ENCODE assay signal across 13 cellular contexts in genomic region chr2:183868707-183869106, GRCh38.
A peak's percentile ranks its signal among the peaks of the same experiment; 100 is the strongest.
DNase-seq lines count a peak whose midpoint lies in the region; ATAC-seq, FAIRE-seq and TF ChIP-seq lines count a peak whose summit lies in the region.
"Had no signal": no experiment of that assay in that cellular context is flagged by ENCODE, and none has a peak within 500 bp of the region (broad histone marks: within the 10 kb centered on the region; RNA-seq: fewer than 3 reads in every experiment).

No MANE protein-coding gene starts in this region.

- H3K79me2 ChIP-seq in astrocyte (ENCODE audit: insufficient read depth, low read length), result no peaks in the 10 kb centered on the region

- H3K9ac ChIP-seq in astrocyte (ENCODE audit: low read length), result no peak overlapping the region

- H3K4me3 ChIP-seq in astrocyte (ENCODE audit: insufficient read depth, low read depth, low read length), result no peak overlapping the region
- H3K4me3 ChIP-seq: gastroesophageal sphincter, SJCRH30 had no signal

- H3K4me1 Mint-ChIP-seq in astrocyte (ENCODE audit: low read depth, unreplicated experiment), result no peaks in the 10 kb centered on the region
- H3K4me1 Mint-ChIP-seq: activated B cell treated with CpG ODN at 0.5 μM for 24 hours had no signal

- H3K27me3 ChIP-seq in astrocyte (ENCODE audit: insufficient read depth, low read length), result no peaks in the 10 kb centered on the region
- H3K27me3 ChIP-seq: gastroesophageal sphincter, SJCRH30 had no signal

- DNase-seq in astrocyte (ENCODE audit: low read depth) (peak; percentile 42), non-pigmented ciliary epithelial cell (ENCODE audit: low read depth) (peak; percentile 36), caudate nucleus (lab: John Stamatoyannopoulos, UW) (no peak), NCI-H1105 treated with DMSO at 0.1 percent for 48 hours (lab: John Stamatoyannopoulos, UW) (no peak), H4 (ENCODE audit: low spot score) (no peak), NCI-H2107 (lab: John Stamatoyannopoulos, UW) (no peak)
- DNase-seq: activated B cell treated with CpG ODN at 0.5 μM for 24 hours, NCI-H82 had no signal

- H3K4me3 Mint-ChIP-seq in astrocyte (ENCODE audit: unreplicated experiment), result no peak overlapping the region
- H3K4me3 Mint-ChIP-seq: activated B cell treated with CpG ODN at 0.5 μM for 24 hours had no signal

- no peaks in the 10 kb centered on the region for H3K9me3 Mint-ChIP-seq in astrocyte (ENCODE audit: unreplicated experiment)
- H3K9me3 Mint-ChIP-seq: activated B cell treated with CpG ODN at 0.5 μM for 24 hours had no signal

- no peaks in the 10 kb centered on the region for H3K9me3 ChIP-seq in astrocyte (ENCODE audit: insufficient read depth, low read depth, low read length)
- H3K9me3 ChIP-seq: gastroesophageal sphincter, SJCRH30 had no signal

- ATAC-seq in GM18909 (IDR thresholded peaks at IDR 0.05; ENCODE audit: poor library complexity, unreplicated experiment) (peak; percentile 71), HG03520 (IDR thresholded peaks at IDR 0.05; ENCODE audit: unreplicated experiment) (peak; percentile 66)
- ATAC-seq: gastroesophageal sphincter had no signal

- FAIRE-seq in astrocyte (lab: Jason Lieb, UNC), result no peak
- FAIRE-seq: G401.6 had no signal

- H3K36me3 ChIP-seq in astrocyte (ENCODE audit: insufficient read depth, low read length), result no peaks in the 10 kb centered on the region
- H3K36me3 ChIP-seq: gastroesophageal sphincter, SJCRH30 had no signal

- no peak for TF ChIP-seq CTCF in astrocyte (IDR thresholded peaks at IDR 0.05; ENCODE audit: insufficient read depth, low read depth, low read length)

- H2AFZ ChIP-seq in astrocyte (ENCODE audit: low read depth, low read length), result no peak overlapping the region

- no peaks in the 10 kb centered on the region for H3K36me3 Mint-ChIP-seq in astrocyte (ENCODE audit: low read depth, unreplicated experiment)

- peaks cover 4% of the 10 kb centered on the region for H3K4me1 ChIP-seq in astrocyte (ENCODE audit: insufficient read depth, low read length)
- H3K4me1 ChIP-seq: gastroesophageal sphincter had no signal

- H3K27ac ChIP-seq in astrocyte (ENCODE audit: low read depth, low read length) (no peak overlapping the region), caudate nucleus (ENCODE audit: low read depth, low read length) (no peak overlapping the region)
- H3K27ac ChIP-seq: gastroesophageal sphincter, SJCRH30 had no signal

- H4K20me1 ChIP-seq in astrocyte (ENCODE audit: insufficient read depth, low read length), result no peaks in the 10 kb centered on the region

- H3K27ac Mint-ChIP-seq in astrocyte (ENCODE audit: unreplicated experiment), result no peak overlapping the region
- H3K27ac Mint-ChIP-seq: activated B cell treated with CpG ODN at 0.5 μM for 24 hours had no signal

- H3K27me3 Mint-ChIP-seq in astrocyte (ENCODE audit: low read depth, unreplicated experiment), result no peaks in the 10 kb centered on the region
- H3K27me3 Mint-ChIP-seq: activated B cell treated with CpG ODN at 0.5 μM for 24 hours had no signal

- H3K4me2 ChIP-seq in astrocyte (ENCODE audit: low read length), result peak overlapping the region; percentile 19

Comparison
In these comparisons a context has a peak if more than half of its experiments do, and no peak if none do; other contexts are left out.
1. DNase-seq: peak in astrocyte (single experiment) and non-pigmented ciliary epithelial cell (single experiment); none in caudate nucleus (0 of 61), NCI-H1105 treated with DMSO at 0.1 percent for 48 hours (single experiment), H4 (single experiment) and NCI-H2107 (single experiment).